Comparison of ENCODE assay signal across 8 cellular contexts in genomic region chr3:137295336-137295735, GRCh38.
"Had no signal": no experiment of that assay in that cellular context is flagged by ENCODE, and none has a peak within 500 bp of the region (broad histone marks: within the 10 kb centered on the region; RNA-seq: fewer than 3 reads in every experiment).

No MANE protein-coding gene starts in this region.

- H3K9ac ChIP-seq: GM23248 had no signal

- ATAC-seq: HCT116, K562 had no signal

- H3K4me3 ChIP-seq: GM23248, HAP-1, K562 had no signal

- H2AFZ ChIP-seq: GM23248 had no signal

- DNase-seq: GM23248, HFFc6, IMR-90, KG1 had no signal

- H3K36me3 ChIP-seq: HAP-1 had no signal

- H3K9me3 ChIP-seq: HAP-1 had no signal

- H3K27ac Mint-ChIP-seq: HFFc6 had no signal

- H3K4me3 Mint-ChIP-seq: HFFc6 had no signal

- H3K4me1 ChIP-seq: HAP-1 had no signal

- H3K27ac ChIP-seq: GM23248, HL-60 had no signal
